8 cellular contexts compared by ENCODE assay signal in the genomic region with DNA sequence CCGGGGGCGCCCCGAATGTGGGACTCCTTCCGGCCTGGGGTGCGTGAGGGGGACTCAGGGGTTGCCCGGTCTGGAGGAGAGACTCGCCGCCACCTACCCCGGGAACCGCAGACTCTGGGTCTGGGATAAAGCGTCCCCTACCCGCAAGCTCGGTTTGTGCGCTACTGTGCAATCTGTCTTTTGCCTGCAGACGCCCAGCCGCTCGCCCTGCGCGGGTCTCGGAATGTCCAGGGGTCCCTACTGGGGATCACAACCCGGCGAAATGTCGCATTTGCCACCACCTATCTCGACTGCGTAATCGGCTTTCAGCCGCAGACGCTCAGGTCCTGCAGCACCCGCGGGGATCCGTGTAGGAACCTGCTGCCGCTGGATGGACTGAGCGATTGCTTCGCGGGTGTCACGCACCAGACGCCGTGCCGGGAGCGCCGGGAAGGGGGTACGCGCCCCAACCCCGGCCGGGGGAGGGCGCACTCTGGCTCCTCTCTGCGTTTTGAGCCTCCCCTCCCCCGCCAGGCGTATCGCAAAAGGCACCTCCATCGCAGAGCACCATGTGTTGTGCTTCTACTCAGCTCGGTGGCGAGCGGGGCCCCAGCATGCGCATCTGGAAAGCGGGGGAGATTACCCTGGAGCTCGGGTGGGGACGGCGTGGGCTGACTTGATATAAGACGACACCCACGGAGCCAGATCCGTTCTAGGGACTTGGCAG.
DNase-seq lines count a peak whose midpoint lies in the region; ATAC-seq and TF ChIP-seq lines count a peak whose summit lies in the region.

No MANE protein-coding gene starts in this region.

- H3K27me3 ChIP-seq in muscle layer of colon (ENCODE audit: control insufficient read depth in 1 of 2, insufficient read depth in 2 of 2, low read length in 2 of 2), result peaks cover 0 to 13% of the 10 kb centered on the region in 2 donors

- peak overlapping the region; percentile 77 to 79 for H3K4me3 ChIP-seq in muscle layer of colon (ENCODE audit: low read depth in 1 of 2, low read length in 2 of 2)

- ATAC-seq in HG02938 (IDR thresholded peaks at IDR 0.05; ENCODE audit: unreplicated experiment), result peak; percentile 29

- peaks cover 28% of the 10 kb centered on the region for H3K4me1 ChIP-seq in muscle layer of colon (ENCODE audit: insufficient read depth, low read length)

- peak overlapping the region; percentile 5 for H3K9ac ChIP-seq in muscle layer of colon (ENCODE audit: low read length)

- DNase-seq in NCI-H69 (lab: John Stamatoyannopoulos, UW) (peak; percentile 79), epithelial cell of prostate (ENCODE audit: low read depth, low spot score) (no peak), DMS153 treated with DMSO at 0.1 percent for 48 hours (lab: John Stamatoyannopoulos, UW; ENCODE audit: unreplicated experiment) (no peak)
- peak; percentile 90 for DNase-seq in activated CD8-positive, alpha-beta memory T cell treated with anti-CD3 and anti-CD28 coated beads, Interleukin-2, amount 50 U/mL, for 48 hours
- peak; percentile 55 for DNase-seq in stimulated activated CD8-positive, alpha-beta memory T cell treated with anti-CD3 and anti-CD28 coated beads, Interleukin-7, amount 100 ng/mL, for 24 hours (ENCODE audit: low read depth)

- H3K9me3 ChIP-seq in muscle layer of colon (ENCODE audit: low read length), result no peaks in the 10 kb centered on the region

- peak overlapping the region; percentile 32 for H3K27ac ChIP-seq in epithelial cell of prostate
- peak overlapping the region; percentile 47 for H3K27ac ChIP-seq in muscle layer of colon (ENCODE audit: low read depth, low read length)

- peak; percentile 73 for TF ChIP-seq CTCF in GM12874 (IDR thresholded peaks at IDR 0.05; ENCODE audit: insufficient read depth, low read depth, low read length)

- no peaks in the 10 kb centered on the region for H3K36me3 ChIP-seq in muscle layer of colon (ENCODE audit: insufficient read depth, low read length)

Comparison
In these comparisons a context has a peak if more than half of its experiments do, and no peak if none do; other contexts are left out.
1. DNase-seq: peak in NCI-H69 (single experiment), activated CD8-positive, alpha-beta memory T cell treated with anti-CD3 and anti-CD28 coated beads, Interleukin-2, amount 50 U/mL, for 48 hours (single experiment) and stimulated activated CD8-positive, alpha-beta memory T cell treated with anti-CD3 and anti-CD28 coated beads, Interleukin-7, amount 100 ng/mL, for 24 hours (single experiment); none in epithelial cell of prostate (single experiment) and DMS153 treated with DMSO at 0.1 percent for 48 hours (single experiment).